13 cellular contexts compared by ENCODE assay signal in the genomic region with DNA sequence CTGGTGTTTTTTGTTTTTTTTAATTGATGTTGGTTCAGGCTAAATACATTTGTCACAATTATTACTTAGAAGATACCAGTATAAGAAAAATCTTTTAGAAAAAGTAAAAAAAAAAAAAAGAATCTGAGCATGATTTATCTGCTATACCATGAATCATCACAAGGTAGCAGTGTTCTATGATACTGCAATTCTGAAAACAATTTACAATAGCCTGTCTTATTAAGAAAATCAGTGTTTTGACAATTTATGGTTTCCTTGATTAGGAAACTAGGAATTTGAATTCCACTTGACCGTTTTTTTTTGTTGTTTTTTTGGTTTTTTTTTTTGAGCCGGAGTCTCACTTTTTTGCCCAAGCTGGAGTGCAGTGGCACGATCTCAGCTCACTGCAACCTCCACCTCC. TPM values are rescaled to one million over a fixed set of nuclear protein-coding genes. Genes with fewer than 3 reads are reported as not detected.
DNase-seq lines count a peak whose midpoint lies in the region; ATAC-seq, FAIRE-seq and TF ChIP-seq lines count a peak whose summit lies in the region.
"Had no signal": no experiment of that assay in that cellular context is flagged by ENCODE, and none has a peak within 500 bp of the region (broad histone marks: within the 10 kb centered on the region; RNA-seq: fewer than 3 reads in every experiment).

No MANE protein-coding gene starts in this region.

- no peaks in the 10 kb centered on the region for H3K36me3 Mint-ChIP-seq in T-cell
- H3K36me3 Mint-ChIP-seq: activated naive CD4-positive, alpha-beta T cell treated with anti-CD3 and anti-CD28 coated beads, Interleukin-2, amount 50 U/mL, for 24 hours had no signal

- H3K79me2 ChIP-seq in OCI-LY7 (ENCODE audit: insufficient read depth, low read depth, low read length): no peaks in the 10 kb centered on the region

- H3K4me2 ChIP-seq in OCI-LY7 (ENCODE audit: low read length): no peak overlapping the region

- H3K27ac ChIP-seq in OCI-LY7 (ENCODE audit: low read depth, low read length, poor library complexity, severe bottlenecking): no peak overlapping the region
- H3K27ac ChIP-seq: neutrophil, upper lobe of left lung had no signal

- H3K27ac Mint-ChIP-seq in T-cell: no peak overlapping the region
- H3K27ac Mint-ChIP-seq: activated CD4-positive, alpha-beta T cell treated with anti-CD3 and anti-CD28 coated beads for 36 hours; activated naive CD4-positive, alpha-beta T cell treated with anti-CD3 and anti-CD28 coated beads, Interleukin-2, amount 50 U/mL, for 24 hours had no signal

- H3K9me2 ChIP-seq in OCI-LY7 (ENCODE audit: insufficient read depth, low read length): no peaks in the 10 kb centered on the region

- H3K4me1 Mint-ChIP-seq in T-cell: no peaks in the 10 kb centered on the region
- H3K4me1 Mint-ChIP-seq: activated CD4-positive, alpha-beta T cell treated with anti-CD3 and anti-CD28 coated beads for 36 hours; activated naive CD4-positive, alpha-beta T cell treated with anti-CD3 and anti-CD28 coated beads, Interleukin-2, amount 50 U/mL, for 24 hours had no signal

- no peak for DNase-seq in AG09319 (ENCODE audit: extremely low read depth, low read depth)
- peak; percentile 21 for DNase-seq in OCI-LY7 (ENCODE audit: low spot score)
- DNase-seq in foreskin melanocyte: peak; percentile 11
- DNase-seq in T-cell: no peak
- DNase-seq: activated CD4-positive, alpha-beta T cell treated with anti-CD3 and anti-CD28 coated beads for 36 hours; GF-D8; upper lobe of left lung had no signal

- H3K4me3 Mint-ChIP-seq in T-cell: no peak overlapping the region
- H3K4me3 Mint-ChIP-seq: activated CD4-positive, alpha-beta T cell treated with anti-CD3 and anti-CD28 coated beads for 36 hours; activated naive CD4-positive, alpha-beta T cell treated with anti-CD3 and anti-CD28 coated beads, Interleukin-2, amount 50 U/mL, for 24 hours had no signal

- TF ChIP-seq CTCF in AG09319 (IDR thresholded peaks at IDR 0.05; ENCODE audit: low read depth, low read length) (peak; percentile 9; the same call in 1 of the 2 replicates), OCI-LY7 (conservative IDR thresholded peaks at IDR 0.05; ENCODE audit: low read length) (peak; percentile 77)

- POLR2A ChIA-PET in OCI-LY7 (lab: Charles Lee): interaction anchor here (0.6 to 0.7 kb wide), 3 partner anchors 24 to 168 kb away, joined by 3 to 4 read pairs (median 4); no protein-coding TSS in a partner anchor
- POLR2A ChIA-PET in T-cell (lab: Charles Lee): no interaction called here

- no peaks in the 10 kb centered on the region for H3K4me1 ChIP-seq in OCI-LY7 (ENCODE audit: insufficient read depth, low read length, poor library complexity, severe bottlenecking)
- H3K4me1 ChIP-seq: upper lobe of left lung had no signal

- H4K20me1 ChIP-seq in OCI-LY7 (ENCODE audit: insufficient read depth, low read length): no peaks in the 10 kb centered on the region

- intact Hi-C loops in OCI-LY7 (cut with micrococcal nuclease; ENCODE audit: unreplicated experiment): loop anchor here (1.0 kb wide), 1 partner anchor 222 kb away; no protein-coding TSS in a partner anchor

- peak; percentile 66 for FAIRE-seq in G401.6 (lab: Jason Lieb, UNC)

- peaks cover 14 to 20% of the 10 kb centered on the region in 2 donors for H3K27me3 Mint-ChIP-seq in T-cell

- no peaks in the 10 kb centered on the region for H3K9me3 ChIP-seq in OCI-LY7 (ENCODE audit: low read length)
- H3K9me3 ChIP-seq: neutrophil, upper lobe of left lung had no signal

- CTCF ChIA-PET in OCI-LY7 (lab: Charles Lee; ENCODE audit: unreplicated experiment) (no interaction called here), T-cell (lab: Charles Lee) (no interaction called here)

- no peaks in the 10 kb centered on the region for H3K36me3 ChIP-seq in OCI-LY7 (ENCODE audit: insufficient read depth, low read length)
- H3K36me3 ChIP-seq: neutrophil, upper lobe of left lung had no signal

- ATAC-seq in GM18870 (IDR thresholded peaks at IDR 0.05; ENCODE audit: unreplicated experiment) (no peak), T-cell (replicated peaks in 1 of 4) (no peak), GM18511 (IDR thresholded peaks at IDR 0.05; ENCODE audit: unreplicated experiment) (no peak), HG02610 (IDR thresholded peaks at IDR 0.05; ENCODE audit: unreplicated experiment) (no peak)
- ATAC-seq: activated CD4-positive, alpha-beta T cell treated with anti-CD3 and anti-CD28 coated beads for 36 hours had no signal

- H3K4me3 ChIP-seq in OCI-LY7 (ENCODE audit: low read depth, low read length, poor library complexity, severe bottlenecking): no peak overlapping the region
- H3K4me3 ChIP-seq: upper lobe of left lung had no signal

- no peak overlapping the region for H2AFZ ChIP-seq in OCI-LY7 (ENCODE audit: low read length)

- BruUV-seq in OCI-LY7 (replicated peaks; lab: Mats Ljungman, UMichigan): no TSS peak

- peaks cover 0 to 4% (median 0%) of the 10 kb centered on the region in 3 donors for H3K9me3 Mint-ChIP-seq in T-cell
- H3K9me3 Mint-ChIP-seq: activated naive CD4-positive, alpha-beta T cell treated with anti-CD3 and anti-CD28 coated beads, Interleukin-2, amount 50 U/mL, for 24 hours had no signal

RNA-seq across cellular contexts. Expression of gene MAK, which starts 9.3 kb away (rescaled TPM):
- total RNA-seq in OCI-LY7 (2014; rRNA removed; shearing (Covaris generic)): not detected in 2 replicates
- total RNA-seq in OCI-LY7 (2022) (0.10 and 0.18 TPM in 2 replicates), T-cell (under 1 TPM in 3 of 5 donors, not detected in 2; 0.19 to 0.26 (median 0.23) TPM)

RNA-seq across cellular contexts. Expression of gene GCM2, which starts 34.2 kb away (rescaled TPM):
- not detected in 2 replicates for total RNA-seq in OCI-LY7 (2014; rRNA removed; shearing (Covaris generic))
- total RNA-seq in OCI-LY7 (2022): not detected in 2 replicates
- total RNA-seq in T-cell: not detected
- total RNA-seq: activated CD4-positive, alpha-beta T cell treated with anti-CD3 and anti-CD28 coated beads for 36 hours; upper lobe of left lung had no signal

RNA-seq across cellular contexts. Expression of gene SYCP2L, which starts 39.2 kb away (rescaled TPM):
- total RNA-seq in OCI-LY7 (2014; rRNA removed; shearing (Covaris generic)): 0.15 and 1.4 TPM in 2 replicates
- total RNA-seq in OCI-LY7 (2022): 1.3 and 2.0 TPM in 2 replicates
- total RNA-seq in T-cell: under 1 TPM in 1 of 5 donors, not detected in 4; 0.56 TPM

Comparison
In these comparisons a context has a peak if more than half of its experiments do, and no peak if none do; other contexts are left out.
1. DNase-seq: peak in OCI-LY7 (single experiment) and foreskin melanocyte (single experiment); none in AG09319 (single experiment) and T-cell (0 of 34).